In the genomic region with DNA sequence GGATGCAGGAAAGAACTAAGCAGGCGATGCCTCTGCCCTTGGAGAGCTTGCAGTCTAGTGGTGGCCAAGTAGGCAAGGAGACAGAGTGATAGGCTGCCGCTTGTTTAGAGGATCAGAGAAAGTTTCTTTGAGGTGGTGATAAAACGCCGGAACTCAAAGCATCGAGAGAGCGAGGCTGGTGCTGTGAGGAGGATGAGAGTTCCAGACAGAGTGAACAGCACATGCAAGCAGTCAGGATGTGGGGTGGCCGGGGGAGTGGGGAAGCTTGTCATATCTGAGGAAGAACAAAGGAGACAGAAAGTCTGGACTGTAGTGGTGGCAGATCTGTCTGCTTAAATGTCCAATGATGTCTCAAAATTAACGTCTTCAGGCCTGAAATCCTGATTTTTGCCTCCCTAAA, we compare ENCODE assay signal across 25 cellular contexts.
"Had no signal": no experiment of that assay in that cellular context is flagged by ENCODE, and none has a peak within 500 bp of the region (broad histone marks: within the 10 kb centered on the region; RNA-seq: fewer than 3 reads in every experiment).

No MANE protein-coding gene starts in this region.

- H3K27me3 ChIP-seq: cardiac muscle cell, esophagus muscularis mucosa, neutrophil, pancreas, right lobe of liver, suprapubic skin, transverse colon, uterus had no signal

- H3K27ac ChIP-seq: cardiac muscle cell, esophagus muscularis mucosa, heart right ventricle, neutrophil, pancreas, right lobe of liver, suprapubic skin, transverse colon, uterus had no signal

- FAIRE-seq: pancreas, small intestine, TTC549 had no signal

- DNase-seq: activated CD4-positive, alpha-beta T cell treated with anti-CD3 and anti-CD28 coated beads, Interleukin-2, amount 50 U/mL, for 4 hours; activated CD4-positive, CD25-positive, alpha-beta regulatory T cell; activated gamma-delta T cell treated with Interleukin-2 at 50 U/mL for 16 hours; activated naive CD8-positive, alpha-beta T cell treated with anti-CD3 and anti-CD28 coated beads for 36 hours; activated T-cell treated with anti-CD3 and anti-CD28 coated beads for 4 hours; amygdala; effector CD8-positive, alpha-beta T cell; heart right ventricle; mesendoderm; pancreas; right lobe of liver; small intestine; stimulated activated CD4-positive, alpha-beta T cell treated with anti-CD3 and anti-CD28 coated beads, Interleukin-15, amount 100 ng/mL, for 24 hours; stimulated activated CD4-positive, alpha-beta T cell treated with anti-CD3 and anti-CD28 coated beads, Interleukin-2, amount 100 ng/mL, for 48 hours; stimulated activated naive CD8-positive, alpha-beta T cell treated with anti-CD3 and anti-CD28 coated beads, Interleukin-15, amount 100 ng/mL, for 72 hours; transverse colon; uterus had no signal

- H3K36me3 ChIP-seq: cardiac muscle cell, esophagus muscularis mucosa, heart right ventricle, neutrophil, pancreas, right lobe of liver, suprapubic skin, transverse colon, uterus had no signal

- H3K36me3 Mint-ChIP-seq: activated naive CD8-positive, alpha-beta T cell treated with anti-CD3 and anti-CD28 coated beads for 36 hours had no signal

- H3K4me3 Mint-ChIP-seq: activated naive CD8-positive, alpha-beta T cell treated with anti-CD3 and anti-CD28 coated beads for 36 hours; activated T-helper 1 cell treated with anti-CD3 and anti-CD28 coated beads, Interleukin-12 subunit alpha, Interleukin-12 subunit beta, Interleukin-2, Interleukin-4 antibody, amounts not matched to agents 30 ng/mL and 10 ng/mL and 1 ng/mL, durations not matched to agents 14 hours and 24 hours and 36 hours; dendritic cell treated with granulocyte-macrophage colony-stimulating factor and Interleukin-4, amounts not matched to agents 40 ng/mL and 50 ng/mL, for 4 days; stimulated activated naive CD8-positive, alpha-beta T cell treated with anti-CD3 and anti-CD28 coated beads, Interleukin-15, amount 100 ng/mL, for 72 hours; T-helper 2 cell treated with Interferon-gamma antibody and Interleukin-4, amounts not matched to agents 5 μg/mL and 100 μg/mL, for 36 hours had no signal

- H3K27me3 Mint-ChIP-seq: activated naive CD8-positive, alpha-beta T cell treated with anti-CD3 and anti-CD28 coated beads for 36 hours; dendritic cell treated with granulocyte-macrophage colony-stimulating factor and Interleukin-4, amounts not matched to agents 40 ng/mL and 50 ng/mL, for 4 days had no signal

- H3K9me3 ChIP-seq: neutrophil, pancreas, right lobe of liver, suprapubic skin, transverse colon, uterus had no signal

- H3K4me1 ChIP-seq: esophagus muscularis mucosa, heart right ventricle, pancreas, right lobe of liver, suprapubic skin, transverse colon, uterus had no signal

- H3K9me3 Mint-ChIP-seq: activated T-helper 1 cell treated with anti-CD3 and anti-CD28 coated beads, Interleukin-12 subunit alpha, Interleukin-12 subunit beta, Interleukin-2, Interleukin-4 antibody, amounts not matched to agents 30 ng/mL and 10 ng/mL and 1 ng/mL, durations not matched to agents 14 hours and 24 hours and 36 hours; T-helper 2 cell treated with Interferon-gamma antibody and Interleukin-4, amounts not matched to agents 5 μg/mL and 100 μg/mL, for 36 hours had no signal

- H3K4me3 ChIP-seq: cardiac muscle cell, esophagus muscularis mucosa, heart right ventricle, pancreas, right lobe of liver, suprapubic skin, transverse colon, uterus had no signal

- H3K27ac Mint-ChIP-seq: activated naive CD8-positive, alpha-beta T cell treated with anti-CD3 and anti-CD28 coated beads for 36 hours; activated T-helper 1 cell treated with anti-CD3 and anti-CD28 coated beads, Interleukin-12 subunit alpha, Interleukin-12 subunit beta, Interleukin-2, Interleukin-4 antibody, amounts not matched to agents 30 ng/mL and 10 ng/mL and 1 ng/mL, durations not matched to agents 14 hours and 24 hours and 36 hours; dendritic cell treated with granulocyte-macrophage colony-stimulating factor and Interleukin-4, amounts not matched to agents 40 ng/mL and 50 ng/mL, for 4 days; stimulated activated naive CD8-positive, alpha-beta T cell treated with anti-CD3 and anti-CD28 coated beads, Interleukin-15, amount 100 ng/mL, for 72 hours; T-helper 2 cell treated with Interferon-gamma antibody and Interleukin-4, amounts not matched to agents 5 μg/mL and 100 μg/mL, for 36 hours had no signal

- ATAC-seq: heart right ventricle; pancreas; right lobe of liver; stimulated activated naive CD8-positive, alpha-beta T cell treated with anti-CD3 and anti-CD28 coated beads, Interleukin-15, amount 100 ng/mL, for 72 hours had no signal
